11 cellular contexts compared by ENCODE assay signal in genomic region chr5:172861461-172861860, GRCh38. TPM values are rescaled to one million over a fixed set of nuclear protein-coding genes. Genes with fewer than 3 reads are reported as not detected.
DNase-seq lines count a peak whose midpoint lies in the region; ATAC-seq, FAIRE-seq and TF ChIP-seq lines count a peak whose summit lies in the region.
"Had no signal": no experiment of that assay in that cellular context is flagged by ENCODE, and none has a peak within 500 bp of the region (broad histone marks: within the 10 kb centered on the region; RNA-seq: fewer than 3 reads in every experiment).

No MANE protein-coding gene starts in this region.

- H3K4me3 ChIP-seq in adipocyte (ENCODE audit: low read length) (peak overlapping the region; percentile 41), kidney (ENCODE audit: low read length in 2 of 2) (peak overlapping the region in 1 of 2 donors; percentile 3), skeletal muscle tissue (ENCODE audit: low read length in 3 of 3) (peak overlapping the region; percentile 1 to 69 (median 46)), OCI-LY7 (ENCODE audit: low read depth, low read length, poor library complexity, severe bottlenecking) (no peak overlapping the region)
- H3K4me3 ChIP-seq: mucosa of descending colon had no signal

- FAIRE-seq in kidney (lab: Jason Lieb, UNC) (no peak), GM19239 (lab: Jason Lieb, UNC) (no peak)

- H3K27ac ChIP-seq in C4-2B (peak overlapping the region; percentile 74), kidney (ENCODE audit: low read depth in 2 of 2, low read length in 2 of 2) (peak overlapping the region; percentile 97 to 98), skeletal muscle tissue (ENCODE audit: low read depth, low read length) (peak overlapping the region; percentile 91), OCI-LY7 (ENCODE audit: low read depth, low read length, poor library complexity, severe bottlenecking) (no peak overlapping the region)

- H3K9ac ChIP-seq in adipocyte (ENCODE audit: low read length) (peak overlapping the region; percentile 75), kidney (ENCODE audit: low read length in 2 of 2) (peak overlapping the region in 1 of 2 donors; percentile 59), skeletal muscle tissue (ENCODE audit: low read depth in 1 of 3, low read length in 3 of 3) (peak overlapping the region; percentile 46 to 90 (median 73))

- TF ChIP-seq CTCF in C4-2B (conservative IDR thresholded peaks at IDR 0.05) (no peak), kidney (IDR thresholded peaks at IDR 0.05; ENCODE audit: borderline replicate concordance, extremely low read depth, insufficient read depth) (no peak), OCI-LY7 (conservative IDR thresholded peaks at IDR 0.05; ENCODE audit: low read length) (no peak)

- H3K27me3 ChIP-seq in adipocyte (replicated peaks; ENCODE audit: control insufficient read depth, insufficient read depth, low read length): no peaks in the 10 kb centered on the region
- H3K27me3 ChIP-seq in skeletal muscle tissue (ENCODE audit: control insufficient read depth in 3 of 3, insufficient read depth in 3 of 3, low read length in 3 of 3): no peaks in the 10 kb centered on the region

- H3K9me3 ChIP-seq in adipocyte (ENCODE audit: control insufficient read depth, low read length): no peaks in the 10 kb centered on the region
- no peaks in the 10 kb centered on the region for H3K9me3 ChIP-seq in kidney (ENCODE audit: control insufficient read depth in 1 of 2, low read length in 2 of 2)
- H3K9me3 ChIP-seq in skeletal muscle tissue (ENCODE audit: control insufficient read depth in 3 of 3, low read length in 3 of 3): no peaks in the 10 kb centered on the region
- H3K9me3 ChIP-seq in OCI-LY7 (ENCODE audit: low read length): no peaks in the 10 kb centered on the region
- H3K9me3 ChIP-seq: mucosa of descending colon had no signal

- BruUV-seq in OCI-LY7 (replicated peaks; lab: Mats Ljungman, UMichigan): no TSS peak

- no peaks in the 10 kb centered on the region for H3K9me2 ChIP-seq in OCI-LY7 (ENCODE audit: insufficient read depth, low read length)

- no peaks in the 10 kb centered on the region; the same call in 1 of the 2 replicates for H3K79me2 ChIP-seq in OCI-LY7 (ENCODE audit: insufficient read depth, low read depth, low read length)

- POLR2A ChIA-PET in OCI-LY7 (lab: Charles Lee): no interaction called here

- ATAC-seq in HG03342 (IDR thresholded peaks at IDR 0.05; ENCODE audit: unreplicated experiment): no peak

- CTCF ChIA-PET in OCI-LY7 (lab: Charles Lee; ENCODE audit: unreplicated experiment): no interaction called here

- H3K4me1 ChIP-seq in adipocyte (ENCODE audit: control insufficient read depth, insufficient read depth, low read length): peaks cover 75% of the 10 kb centered on the region
- peaks cover 48 to 57% of the 10 kb centered on the region in 2 donors for H3K4me1 ChIP-seq in kidney (ENCODE audit: control insufficient read depth in 1 of 2, insufficient read depth in 1 of 2, low read depth in 1 of 2, low read length in 2 of 2)
- peaks cover 69 to 91% (median 82%) of the 10 kb centered on the region in 3 donors for H3K4me1 ChIP-seq in skeletal muscle tissue (ENCODE audit: control insufficient read depth in 3 of 3, insufficient read depth in 3 of 3, low read length in 3 of 3)
- H3K4me1 ChIP-seq in OCI-LY7 (ENCODE audit: insufficient read depth, low read length, poor library complexity, severe bottlenecking): no peaks in the 10 kb centered on the region

- no peaks in the 10 kb centered on the region for H3K36me3 ChIP-seq in adipocyte (ENCODE audit: control insufficient read depth, insufficient read depth, low read length, severe bottlenecking)
- no peaks in the 10 kb centered on the region for H3K36me3 ChIP-seq in kidney (ENCODE audit: control insufficient read depth in 1 of 2, insufficient read depth in 2 of 2, low read length in 2 of 2)
- H3K36me3 ChIP-seq in skeletal muscle tissue (ENCODE audit: control insufficient read depth in 3 of 3, insufficient read depth in 3 of 3, low read length in 3 of 3): peaks cover 0 to 2% (median 0%) of the 10 kb centered on the region in 3 donors
- peaks cover 22% of the 10 kb centered on the region; the same call in 1 of the 2 replicates for H3K36me3 ChIP-seq in OCI-LY7 (ENCODE audit: insufficient read depth, low read length)

- no peak for DNase-seq in adipocyte (ENCODE audit: low read depth)
- no peak for DNase-seq in kidney
- DNase-seq in OCI-LY7 (ENCODE audit: low spot score): no peak
- no peak for DNase-seq in GM19239 (ENCODE audit: insufficient read length, low spot score)
- DNase-seq in OCI-M2 (lab: John Stamatoyannopoulos, UW; ENCODE audit: unreplicated experiment): no peak
- DNase-seq: activated T-cell treated with anti-CD3 and anti-CD28 coated beads for 4 hours, NCI-H1436 had no signal

- H2AFZ ChIP-seq in OCI-LY7 (ENCODE audit: low read length): no peak overlapping the region

- H4K20me1 ChIP-seq in OCI-LY7 (ENCODE audit: insufficient read depth, low read length): peaks cover 5% of the 10 kb centered on the region; the same call in 1 of the 2 replicates

- H3K4me2 ChIP-seq in OCI-LY7 (ENCODE audit: low read length): no peak overlapping the region

- intact Hi-C loops in kidney (cut with DNase I): no loop called here
- intact Hi-C loops in OCI-LY7 (cut with micrococcal nuclease; ENCODE audit: unreplicated experiment): no loop called here

RNA-seq across cellular contexts. Expression of gene ERGIC1, which starts 27.4 kb away (rescaled TPM):
- total RNA-seq in kidney: 183 TPM
- polyA plus RNA-seq in kidney (ENCODE audit: insufficient read depth, low read depth, low replicate concordance): 88.0 TPM
- 46.4 TPM for total RNA-seq in skeletal muscle tissue
- 101 and 125 TPM in 2 replicates for total RNA-seq in OCI-LY7 (2014; rRNA removed; shearing (Covaris generic))
- total RNA-seq in OCI-LY7 (2022): 178 and 201 TPM in 2 replicates
